In the genomic region with DNA sequence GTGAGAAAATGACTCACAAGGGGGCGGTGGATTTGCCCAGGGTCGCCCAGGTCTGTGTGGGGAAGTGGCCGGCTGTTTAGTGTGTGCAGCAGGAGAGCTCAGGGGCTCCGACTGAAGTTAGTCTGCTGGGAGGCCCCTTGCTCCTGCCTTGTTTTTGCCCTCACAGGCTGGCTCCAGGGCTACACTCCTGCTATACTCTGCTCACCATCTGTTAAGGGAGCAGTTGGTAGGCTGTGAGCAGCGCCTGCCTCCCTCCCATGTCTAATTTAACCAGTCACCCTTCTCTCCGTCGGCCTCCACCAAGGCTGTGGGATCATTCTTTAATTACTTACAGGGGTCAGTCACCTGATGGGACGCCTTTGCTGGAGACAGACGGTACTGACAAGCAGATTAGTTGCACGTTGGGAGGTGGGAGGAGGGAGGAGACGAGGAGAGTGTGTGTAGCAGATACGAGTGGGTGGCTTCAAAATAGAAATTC, we compare ENCODE assay signal across 13 cellular contexts. TPM values are rescaled to one million over a fixed set of nuclear protein-coding genes. Genes with fewer than 3 reads are reported as not detected.
A peak's percentile ranks its signal among the peaks of the same experiment; 100 is the strongest.
DNase-seq lines count a peak whose midpoint lies in the region; ATAC-seq and TF ChIP-seq lines count a peak whose summit lies in the region.
"Had no signal": no experiment of that assay in that cellular context is flagged by ENCODE, and none has a peak within 500 bp of the region (broad histone marks: within the 10 kb centered on the region; RNA-seq: fewer than 3 reads in every experiment).

No MANE protein-coding gene starts in this region.

- H3K9me3 ChIP-seq in spleen: no peaks in the 10 kb centered on the region

- H3K4me3 Mint-ChIP-seq in brain (peak overlapping the region; percentile 3 to 59 (median 29)), neural crest cell (no peak overlapping the region)
- H3K4me3 Mint-ChIP-seq: activated T-cell treated with anti-CD3 and anti-CD28 coated beads, Interleukin-2, amount 50 U/mL, for 4 hours had no signal

- H3K27me3 Mint-ChIP-seq in brain: no peaks in the 10 kb centered on the region
- no peaks in the 10 kb centered on the region for H3K27me3 Mint-ChIP-seq in neural crest cell (ENCODE audit: low read depth)

- no peak overlapping the region for H3K27ac ChIP-seq in spleen
- H3K27ac ChIP-seq: VCaP had no signal

- H3K4me3 ChIP-seq in spleen: no peak overlapping the region

- H3K36me3 ChIP-seq in spleen: no peaks in the 10 kb centered on the region

- intact Hi-C loops in spleen (cut with DNase I; ENCODE audit: low total_unique reads): no loop called here

- TF ChIP-seq CTCF in brain (conservative IDR thresholded peaks at IDR 0.05) (no peak), neural crest cell (conservative IDR thresholded peaks at IDR 0.05) (no peak), spleen (IDR thresholded peaks at IDR 0.05 in 8 of 11, conservative IDR thresholded peaks at IDR 0.05 in 3 of 11) (no peak)

- no peak for ATAC-seq in HG02970 (IDR thresholded peaks at IDR 0.05; ENCODE audit: low FRiP score, unreplicated experiment)
- ATAC-seq: activated T-cell treated with anti-CD3 and anti-CD28 coated beads, Interleukin-2, amount 50 U/mL, for 4 hours had no signal

- peak; percentile 97 for DNase-seq in DMS 273 (lab: John Stamatoyannopoulos, UW; ENCODE audit: unreplicated experiment)
- peak; percentile 93 for DNase-seq in NCI-H1694 treated with DMSO at 0.1 percent for 48 hours (lab: John Stamatoyannopoulos, UW)
- DNase-seq in neural crest cell (ENCODE audit: low read depth, low spot score): peak; percentile 5
- DNase-seq in A172 (ENCODE audit: low spot score): no peak
- no peak for DNase-seq in stimulated activated CD4-positive, alpha-beta T cell treated with anti-CD3 and anti-CD28 coated beads, Interleukin-1b, Interleukin-23, amount 100 ng/mL, for 48 hours
- DNase-seq in spleen: no peak
- DNase-seq: activated T-cell treated with anti-CD3 and anti-CD28 coated beads, Interleukin-2, amount 50 U/mL, for 4 hours; HCEC 1CT; NCI-H1048; NCI-H526 treated with DMSO at 0.1 percent for 48 hours had no signal

- WGBS in spleen, 5 donors: 71 to 87% (median 76%) methylated on average over 12 of the region's 12 CpGs

- peaks cover 17% of the 10 kb centered on the region for H3K36me3 Mint-ChIP-seq in brain
- no peaks in the 10 kb centered on the region for H3K36me3 Mint-ChIP-seq in neural crest cell (ENCODE audit: low read depth)

- H3K27me3 ChIP-seq in spleen (replicated peaks in 1 of 7): no peaks in the 10 kb centered on the region

- TF ChIP-seq POLR2A in spleen (IDR thresholded peaks at IDR 0.05): no peak

- H3K4me1 ChIP-seq in spleen: peaks cover 31 to 93% (median 69%) of the 10 kb centered on the region in 6 donors

- H3K9me3 Mint-ChIP-seq in brain (no peaks in the 10 kb centered on the region), neural crest cell (no peaks in the 10 kb centered on the region)
- H3K9me3 Mint-ChIP-seq: activated T-cell treated with anti-CD3 and anti-CD28 coated beads, Interleukin-2, amount 50 U/mL, for 4 hours had no signal

- H3K4me1 Mint-ChIP-seq in brain: peaks cover 80% of the 10 kb centered on the region
- H3K4me1 Mint-ChIP-seq in neural crest cell: peaks cover 57% of the 10 kb centered on the region

- H3K27ac Mint-ChIP-seq in brain: peak overlapping the region; percentile 76 to 92 (median 88)
- no peak overlapping the region for H3K27ac Mint-ChIP-seq in neural crest cell (ENCODE audit: unreplicated experiment)

RNA-seq across cellular contexts. Expression of a gene that starts 35.5 kb away (rescaled TPM):
- 12.5 TPM for polyA plus RNA-seq in brain (ENCODE audit: insufficient read depth, low read depth, low replicate concordance)
- total RNA-seq in neural crest cell: 27.8 and 28.0 TPM in 2 replicates
- total RNA-seq in A172 (2014; rRNA removed; shearing (Covaris generic)): 1.7 and 2.9 TPM in 2 replicates
- total RNA-seq in spleen: 100 to 1,000 TPM in 1 of 7 donors, 10 to 100 TPM in 6; 35.2 to 100 (median 58.7) TPM
- 10 to 100 TPM in 2 of 3 donors, 1 to 10 TPM in 1; 6.4 to 24.0 (median 12.0) TPM for polyA plus RNA-seq in spleen

Comparison
In these comparisons a context has a peak if more than half of its experiments do, and no peak if none do; other contexts are left out.
1. DNase-seq: peak in DMS 273 (single experiment), NCI-H1694 treated with DMSO at 0.1 percent for 48 hours (single experiment) and neural crest cell (single experiment); none in A172 (single experiment), stimulated activated CD4-positive, alpha-beta T cell treated with anti-CD3 and anti-CD28 coated beads, Interleukin-1b, Interleukin-23, amount 100 ng/mL, for 48 hours (single experiment) and spleen (single experiment).